ENCODE assay signal across 8 cellular contexts in genomic region chr11:12235945-12236743, GRCh38.
A peak's percentile ranks its signal among the peaks of the same experiment; 100 is the strongest.
DNase-seq lines count a peak whose midpoint lies in the region; ATAC-seq, FAIRE-seq and TF ChIP-seq lines count a peak whose summit lies in the region.

No MANE protein-coding gene starts in this region.

- peak; percentile 79 for ATAC-seq in GM21367 (IDR thresholded peaks at IDR 0.05; ENCODE audit: unreplicated experiment)

- FAIRE-seq in HTR-8/SVneo (lab: Jason Lieb, UNC) = peak; percentile 40

- DNase-seq in EL (peak; percentile 73), HTR-8/SVneo (ENCODE audit: insufficient read length, low spot score) (peak; percentile 68), SHP77 (lab: John Stamatoyannopoulos, UW) (peak; percentile 21 to 28), adrenal gland (peak in 2 of 7 donors; percentile 22 to 34), hepatic stellate cell (ENCODE audit: low spot score) (peak; percentile 53), NCI-H1048 (lab: John Stamatoyannopoulos, UW) (no peak)

- peaks cover 0 to 12% of the 10 kb centered on the region in 2 donors for H3K36me3 ChIP-seq in adrenal gland (replicated peaks in 1 of 2)

- TF ChIP-seq POLR2A in adrenal gland (IDR thresholded peaks at IDR 0.05) = no peak

- TF ChIP-seq CTCF in adrenal gland (IDR thresholded peaks at IDR 0.05) = peak; percentile 59 to 81 (median 74)

- intact Hi-C loops in adrenal gland (cut with DNase I) = loop anchor here in 1 of 2 donors (2.0 to 10.0 kb wide), 3 partner anchors 41 to 301 kb away; no protein-coding TSS in a partner anchor

- H3K4me3 ChIP-seq in adrenal gland = no peak overlapping the region
- no peak overlapping the region for H3K4me3 ChIP-seq in skin epidermis

- 56 to 65% (median 60%) methylated on average over 11 to 13 of the region's 13 CpGs for WGBS in adrenal gland, 4 donors

- no peaks in the 10 kb centered on the region for H3K9me3 ChIP-seq in adrenal gland (replicated peaks in 1 of 3)

- no peaks in the 10 kb centered on the region for H3K27me3 ChIP-seq in adrenal gland

- H3K27ac ChIP-seq in adrenal gland (peak overlapping the region in 2 of 5 donors; percentile 7 to 68), skin epidermis (peak overlapping the region in 19 of 21 experiments; percentile 17 to 79 (median 59))

- peaks cover 0 to 4% of the 10 kb centered on the region in 2 donors for H3K4me1 ChIP-seq in adrenal gland (replicated peaks in 1 of 2)
